ENCODE assay signal across 8 cellular contexts in the genomic region with DNA sequence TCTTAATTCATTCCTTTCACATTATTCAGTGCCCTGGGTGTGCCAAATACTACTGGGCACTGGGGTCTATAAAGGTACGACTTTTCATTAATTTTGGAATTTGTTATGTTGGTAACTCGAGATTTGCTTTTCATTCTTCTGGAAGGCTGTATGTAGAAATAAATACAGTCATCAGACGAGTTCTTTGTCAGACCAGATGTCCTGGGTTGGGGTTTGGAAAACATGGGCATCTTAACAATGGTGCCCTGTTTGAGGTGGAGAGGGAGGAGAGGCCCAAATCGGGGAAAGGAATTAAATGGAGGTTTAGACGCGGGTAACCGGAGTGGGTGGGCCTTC. TPM values are rescaled to one million over a fixed set of nuclear protein-coding genes. Genes with fewer than 3 reads are reported as not detected.
DNase-seq lines count a peak whose midpoint lies in the region; ATAC-seq and TF ChIP-seq lines count a peak whose summit lies in the region.

No MANE protein-coding gene starts in this region.

- peak overlapping the region; percentile 96 to 99 (median 96) for H3K4me3 Mint-ChIP-seq in T-cell

- H3K9me3 ChIP-seq in DOHH2 (ENCODE audit: control insufficient read depth, insufficient read depth, low read length) = no peaks in the 10 kb centered on the region

- peaks cover 4% of the 10 kb centered on the region; the same call in 1 of the 2 replicates for H3K27me3 ChIP-seq in DOHH2 (ENCODE audit: control insufficient read depth, low read length)

- H3K4me1 ChIP-seq in DOHH2 (ENCODE audit: control insufficient read depth, low read length) = peaks cover 13% of the 10 kb centered on the region

- H3K79me2 ChIP-seq in DOHH2 (ENCODE audit: control insufficient read depth, low read length) = peaks cover 33% of the 10 kb centered on the region

- H3K4me3 ChIP-seq in DOHH2 (ENCODE audit: low read length) (peak overlapping the region; percentile 84), foreskin fibroblast (ENCODE audit: low read depth in 1 of 2, low read length in 2 of 2) (peak overlapping the region; percentile 68 to 73)

- no peaks in the 10 kb centered on the region; the same call in 1 of the 2 replicates for H4K20me1 ChIP-seq in DOHH2 (ENCODE audit: control insufficient read depth, insufficient read depth, low read depth, low read length)

- no peaks in the 10 kb centered on the region for H3K9me3 Mint-ChIP-seq in T-cell

- no peaks in the 10 kb centered on the region for H3K9me2 ChIP-seq in DOHH2 (replicated peaks; ENCODE audit: control insufficient read depth, low read length)

- H3K27ac ChIP-seq in DOHH2 (ENCODE audit: low read depth, low read length) = no peak overlapping the region

- peak overlapping the region; percentile 55 to 93 for H3K27ac Mint-ChIP-seq in T-cell

- ATAC-seq in T-cell (replicated peaks in 1 of 4) = no peak
- no peak for ATAC-seq in HG03457 (IDR thresholded peaks at IDR 0.05; ENCODE audit: unreplicated experiment)

- no peaks in the 10 kb centered on the region for H3F3A ChIP-seq in DOHH2 (ENCODE audit: control insufficient read depth, insufficient read depth)

- POLR2A ChIA-PET in T-cell (lab: Charles Lee) = interaction anchor here in 1 of 2 donors (0.8 to 0.9 kb wide), 2 partner anchors 30 to 294 kb away, joined by 5 read pairs; a partner anchor contains a TSS

- H3K27me3 Mint-ChIP-seq in T-cell = peaks cover 7 to 10% of the 10 kb centered on the region in 2 donors

- peaks cover 10 to 28% (median 21%) of the 10 kb centered on the region in 3 donors for H3K4me1 Mint-ChIP-seq in T-cell

- DNase-seq in T-cell (no peak), foreskin fibroblast (no peak), putamen (ENCODE audit: low spot score) (peak; percentile 64), ecto neural progenitor cell (ENCODE audit: low spot score) (no peak), NCI-H128 (lab: John Stamatoyannopoulos, UW; ENCODE audit: unreplicated experiment) (no peak), dedifferentiated amniotic fluid mesenchymal stem cell (ENCODE audit: extremely low spot score) (no peak)

- TF ChIP-seq CTCF in DOHH2 (IDR thresholded peaks at IDR 0.05; ENCODE audit: low read depth, low read length, poor library complexity, severe bottlenecking) (no peak), foreskin fibroblast (IDR thresholded peaks at IDR 0.05; ENCODE audit: low read depth, low read length) (no peak)

- peak overlapping the region; percentile 92 for H3K4me2 ChIP-seq in DOHH2 (ENCODE audit: low read length)

- no peaks in the 10 kb centered on the region for H3K36me3 Mint-ChIP-seq in T-cell

- CTCF ChIA-PET in T-cell (lab: Charles Lee) = interaction anchor here in 1 of 2 donors (0.9 kb wide), 1 partner anchor 11 kb away, joined by 4 read pairs; no protein-coding TSS in a partner anchor

- H3K36me3 ChIP-seq in DOHH2 (ENCODE audit: control insufficient read depth, low read length) = no peaks in the 10 kb centered on the region

RNA-seq across cellular contexts. Expression of a gene that starts 0.7 kb away (rescaled TPM):
- 1 to 10 TPM; 5.1 to 6.6 (median 5.5) TPM for total RNA-seq in T-cell
